In genomic region chr7:16514271-16514670, GRCh38 we compare ENCODE assay signal across 33 cellular contexts. TPM values are rescaled to one million over a fixed set of nuclear protein-coding genes. Genes with fewer than 3 reads are reported as not detected.
"Had no signal": no experiment of that assay in that cellular context is flagged by ENCODE, and none has a peak within 500 bp of the region (broad histone marks: within the 10 kb centered on the region; RNA-seq: fewer than 3 reads in every experiment).

No MANE protein-coding gene starts in this region.

- H3K4me1 ChIP-seq: left lung, lower lobe of right lung, parathyroid adenoma, right atrium auricular region, right lobe of liver, uterus had no signal

- H3K4me3 ChIP-seq: left lung, lower lobe of right lung, right atrium auricular region, right lobe of liver, smooth muscle cell, tibial nerve, uterus had no signal

- ATAC-seq: left cardiac atrium; left lung; lower lobe of right lung; naive thymus-derived CD8-positive, alpha-beta T cell; right lobe of liver; stimulated activated memory B cell treated with anti-CD40 and anti-IgM and Interleukin-4, amounts not matched to agents 10 μg/mL and 1 μg/mL and 100 μg/mL, for 72 hours; stimulated activated naive CD8-positive, alpha-beta T cell treated with anti-CD3 and anti-CD28 coated beads, Interleukin-15, amount 100 ng/mL, for 72 hours had no signal

- H3K27ac ChIP-seq: left lung, lower lobe of right lung, parathyroid adenoma, right atrium auricular region, right lobe of liver, tibial nerve, uterus had no signal

- DNase-seq: hippocampal formation; kidney glomerular epithelial cell; left cardiac atrium; left lung; lower lobe of right lung; mammary epithelial cell; mesenchymal stem cell; naive thymus-derived CD8-positive, alpha-beta T cell; nucleus accumbens; right lobe of liver; stimulated activated CD4-positive, alpha-beta T cell treated with anti-CD3 and anti-CD28 coated beads, Interleukin-1b, Interleukin-23, amount 100 ng/mL, for 48 hours; stimulated activated CD4-positive, alpha-beta T cell treated with anti-CD3 and anti-CD28 coated beads, Interleukin-2, amount 100 ng/mL, for 48 hours; stimulated activated CD4-positive, alpha-beta T cell treated with anti-CD3 and anti-CD28 coated beads, Interleukin-4, amount 100 ng/mL, for 4 hours; stimulated activated CD8-positive, alpha-beta memory T cell treated with anti-CD3 and anti-CD28 coated beads, Interleukin-4, amount 100 ng/mL, for 48 hours; stimulated activated naive CD4-positive, alpha-beta T cell treated with Interleukin-2 at 50 U/mL for 16 hours; stimulated activated naive CD8-positive, alpha-beta T cell treated with anti-CD3 and anti-CD28 coated beads, Interleukin-15, amount 100 ng/mL, for 72 hours; substantia nigra; uterus had no signal

- H3K9me3 ChIP-seq: left lung, lower lobe of right lung, right atrium auricular region, right lobe of liver, tibial nerve, uterus had no signal

- H3K27me3 ChIP-seq: left lung, right atrium auricular region, right lobe of liver, tibial nerve, uterus had no signal

- H3K36me3 ChIP-seq: left lung, lower lobe of right lung, right atrium auricular region, right lobe of liver, tibial nerve, uterus had no signal

RNA-seq across cellular contexts. Expression of gene LRRC72, which starts 12.4 kb away (rescaled TPM):
- total RNA-seq: left cardiac atrium; left lung; liver; lower lobe of right lung; mammary epithelial cell; mucosa of gallbladder; naive thymus-derived CD8-positive, alpha-beta T cell; neural crest cell; osteoblast; progenitor cell of endocrine pancreas; pulmonary artery endothelial cell; renal cortical epithelial cell; right atrium auricular region; right lobe of liver; skeletal muscle tissue; smooth muscle cell; temporal lobe; tibial nerve; ureter; uterus had no signal

RNA-seq across cellular contexts. Expression of gene SOSTDC1, which starts 48.7 kb away (rescaled TPM):
- total RNA-seq: naive thymus-derived CD8-positive, alpha-beta T cell; osteoblast; pulmonary artery endothelial cell; right lobe of liver; ureter had no signal
